ENCODE assay signal across 17 cellular contexts in genomic region chr7:28419717-28420116, GRCh38. TPM values are rescaled to one million over a fixed set of nuclear protein-coding genes. Genes with fewer than 3 reads are reported as not detected.
DNase-seq lines count a peak whose midpoint lies in the region; ATAC-seq, FAIRE-seq and TF ChIP-seq lines count a peak whose summit lies in the region.
"Had no signal": no experiment of that assay in that cellular context is flagged by ENCODE, and none has a peak within 500 bp of the region (broad histone marks: within the 10 kb centered on the region; RNA-seq: fewer than 3 reads in every experiment).

No MANE protein-coding gene starts in this region.

- no peak overlapping the region for H2AFZ ChIP-seq in GM23248

- H3F3A ChIP-seq in GM23248 (ENCODE audit: insufficient read depth), result peaks cover 17% of the 10 kb centered on the region; the same call in 1 of the 2 replicates

- no peaks in the 10 kb centered on the region for H3K9me2 ChIP-seq in GM23248 (ENCODE audit: insufficient read depth)

- H3K36me3 ChIP-seq in GM23248 (ENCODE audit: low read depth) (no peaks in the 10 kb centered on the region), gastroesophageal sphincter (no peaks in the 10 kb centered on the region), Peyer's patch (no peaks in the 10 kb centered on the region)
- H3K36me3 ChIP-seq: BE2C, cardiac muscle cell, pancreas had no signal

- no peaks in the 10 kb centered on the region for H3K36me3 Mint-ChIP-seq in activated CD4-positive, alpha-beta memory T cell treated with anti-CD3 and anti-CD28 coated beads, Interleukin-2, amount 10 ng/mL, durations not matched to agents 7 days and 5 days (ENCODE audit: low read depth)
- no peaks in the 10 kb centered on the region for H3K36me3 Mint-ChIP-seq in natural killer cell treated with Interleukin-12 subunit alpha and Interleukin-12 subunit beta and Interleukin-15 and Interleukin-18, amount 100 ng/mL, for 72 hours

- no peak for TF ChIP-seq RAD21 in A549 (conservative IDR thresholded peaks at IDR 0.05 in 1 of 2, IDR thresholded peaks at IDR 0.05 in 1 of 2)

- peak in 1 of 2 experiments; percentile 47 for DNase-seq in A549 (ENCODE audit: low read depth in 1 of 2, low spot score in 1 of 2)
- peak; percentile 96 for DNase-seq in GM23248
- DNase-seq in astrocyte of the cerebellum (ENCODE audit: low read depth), result peak; percentile 51
- no peak for DNase-seq in SKM-1 treated with dmso at 0.1 percent for 144 hours (lab: John Stamatoyannopoulos, UW; ENCODE audit: unreplicated experiment)
- DNase-seq in activated CD4-positive, alpha-beta memory T cell treated with anti-CD3 and anti-CD28 coated beads, Interleukin-2, amount 10 ng/mL, durations not matched to agents 7 days and 5 days, result no peak
- DNase-seq in natural killer cell treated with Interleukin-12 subunit alpha and Interleukin-12 subunit beta and Interleukin-15 and Interleukin-18, amount 100 ng/mL, for 72 hours (ENCODE audit: low spot score), result no peak
- no peak for DNase-seq in Peyer's patch
- DNase-seq: BE2C; NCI-H187 treated with DMSO at 0.1 percent for 48 hours; NCI-H748 treated with DMSO at 0.1 percent for 48 hours; pancreas; SHP77 treated with DMSO at 0.1 percent for 48 hours; stimulated activated CD4-positive, alpha-beta T cell treated with anti-CD3 and anti-CD28 coated beads, Interleukin-15, amount 100 ng/mL, for 24 hours had no signal

- H3K9me3 ChIP-seq in A549 (no peaks in the 10 kb centered on the region), GM23248 (ENCODE audit: low read depth) (no peaks in the 10 kb centered on the region), gastroesophageal sphincter (no peaks in the 10 kb centered on the region), Peyer's patch (no peaks in the 10 kb centered on the region)
- H3K9me3 ChIP-seq: BE2C, pancreas had no signal

- no peak for TF ChIP-seq POLR2A in A549 (IDR thresholded peaks at IDR 0.05; ENCODE audit: low read length)
- TF ChIP-seq POLR2A in gastroesophageal sphincter (IDR thresholded peaks at IDR 0.05), result no peak
- no peak for TF ChIP-seq POLR2A in Peyer's patch (IDR thresholded peaks at IDR 0.05)

- 0 out of 2 replicates have a peak, but pooled peaks cover 5% of the 10 kb centered on the region for H3K79me2 ChIP-seq in GM23248 (ENCODE audit: insufficient read depth)

- in situ Hi-C loops in GM23248 (cut with MboI), result no loop called here
- in situ Hi-C loops in astrocyte of the cerebellum (cut with HindIII; ENCODE audit: low sequenced_read_pairs), result no loop called here

- no peak overlapping the region for H3K4me3 ChIP-seq in A549
- H3K4me3 ChIP-seq in GM23248, result no peak overlapping the region
- H3K4me3 ChIP-seq in astrocyte of the cerebellum (ENCODE audit: low read depth, low read length), result no peak overlapping the region
- no peak overlapping the region for H3K4me3 ChIP-seq in gastroesophageal sphincter
- no peak overlapping the region for H3K4me3 ChIP-seq in Peyer's patch
- H3K4me3 ChIP-seq: cardiac muscle cell, pancreas had no signal

- ATAC-seq in A549 (peak; percentile 41 to 60; a peak in 1 of 6 replicates), gastroesophageal sphincter (peak; percentile 92)
- ATAC-seq in natural killer cell treated with Interleukin-12 subunit alpha and Interleukin-12 subunit beta and Interleukin-15 and Interleukin-18, amount 100 ng/mL, for 72 hours, result no peak
- ATAC-seq: pancreas had no signal

- H3K27me3 ChIP-seq in GM23248 (replicated peaks; ENCODE audit: insufficient read depth) (no peaks in the 10 kb centered on the region), gastroesophageal sphincter (no peaks in the 10 kb centered on the region), Peyer's patch (no peaks in the 10 kb centered on the region)
- H3K27me3 ChIP-seq: BE2C, cardiac muscle cell, pancreas had no signal

- no peaks in the 10 kb centered on the region for H3K9me3 Mint-ChIP-seq in activated CD4-positive, alpha-beta memory T cell treated with anti-CD3 and anti-CD28 coated beads, Interleukin-2, amount 10 ng/mL, durations not matched to agents 7 days and 5 days
- H3K9me3 Mint-ChIP-seq in natural killer cell treated with Interleukin-12 subunit alpha and Interleukin-12 subunit beta and Interleukin-15 and Interleukin-18, amount 100 ng/mL, for 72 hours, result no peaks in the 10 kb centered on the region

- no peak overlapping the region for H3K4me3 Mint-ChIP-seq in activated CD4-positive, alpha-beta memory T cell treated with anti-CD3 and anti-CD28 coated beads, Interleukin-2, amount 10 ng/mL, durations not matched to agents 7 days and 5 days
- no peak overlapping the region for H3K4me3 Mint-ChIP-seq in natural killer cell treated with Interleukin-12 subunit alpha and Interleukin-12 subunit beta and Interleukin-15 and Interleukin-18, amount 100 ng/mL, for 72 hours

- TF ChIP-seq CTCF in A549 (IDR thresholded peaks at IDR 0.05), result no peak
- no peak for TF ChIP-seq CTCF in astrocyte of the cerebellum (IDR thresholded peaks at IDR 0.05; ENCODE audit: low read depth, low read length, missing control alignments)
- TF ChIP-seq CTCF in gastroesophageal sphincter (IDR thresholded peaks at IDR 0.05), result no peak
- TF ChIP-seq CTCF in Peyer's patch (IDR thresholded peaks at IDR 0.05), result no peak

- CTCF ChIA-PET in A549 (lab: Yijun Ruan, JAX), result no interaction called here
- CTCF ChIA-PET in activated CD4-positive, alpha-beta memory T cell treated with anti-CD3 and anti-CD28 coated beads, Interleukin-2, amount 10 ng/mL, durations not matched to agents 7 days and 5 days (lab: Charles Lee), result no interaction called here

- TF ChIP-seq EP300 in A549 (IDR thresholded peaks at IDR 0.05), result no peak
- no peak for TF ChIP-seq EP300 in gastroesophageal sphincter (IDR thresholded peaks at IDR 0.05)

- peak overlapping the region; percentile 47 for H3K9ac ChIP-seq in GM23248

- H3K4me1 ChIP-seq in A549 (peaks cover 18% of the 10 kb centered on the region; the same call in 1 of the 3 replicates), GM23248 (ENCODE audit: insufficient read depth) (peaks cover 15% of the 10 kb centered on the region), gastroesophageal sphincter (peaks cover 5 to 22% (median 6%) of the 10 kb centered on the region in 3 donors), Peyer's patch (no peaks in the 10 kb centered on the region)
- H3K4me1 ChIP-seq: BE2C, pancreas had no signal

- H4K20me1 ChIP-seq in GM23248 (ENCODE audit: insufficient read depth), result no peaks in the 10 kb centered on the region

- H3K27me3 Mint-ChIP-seq in activated CD4-positive, alpha-beta memory T cell treated with anti-CD3 and anti-CD28 coated beads, Interleukin-2, amount 10 ng/mL, durations not matched to agents 7 days and 5 days, result peaks cover 17% of the 10 kb centered on the region
- H3K27me3 Mint-ChIP-seq in natural killer cell treated with Interleukin-12 subunit alpha and Interleukin-12 subunit beta and Interleukin-15 and Interleukin-18, amount 100 ng/mL, for 72 hours, result peaks cover 27 to 59% of the 10 kb centered on the region in 2 donors

- no peaks in the 10 kb centered on the region for H3K4me1 Mint-ChIP-seq in activated CD4-positive, alpha-beta memory T cell treated with anti-CD3 and anti-CD28 coated beads, Interleukin-2, amount 10 ng/mL, durations not matched to agents 7 days and 5 days
- H3K4me1 Mint-ChIP-seq in natural killer cell treated with Interleukin-12 subunit alpha and Interleukin-12 subunit beta and Interleukin-15 and Interleukin-18, amount 100 ng/mL, for 72 hours (ENCODE audit: low read depth in 2 of 2), result no peaks in the 10 kb centered on the region

- WGBS in A549 (ENCODE audit: missing lambda C conversion rate), result 11% methylated on average over 2 of the region's 2 CpGs
- 0 to 4% methylated on average over 2 of the region's 2 CpGs for WGBS in GM23248 (ENCODE audit: low coverage in 1 of 2, low lambda C conversion rate in 2 of 2, missing lambda C conversion rate in 2 of 2), 2 experiments
- 30 to 37% methylated on average over 2 of the region's 2 CpGs for WGBS in gastroesophageal sphincter (ENCODE audit: low coverage in 1 of 2), 2 donors

- FAIRE-seq in A549 (lab: Jason Lieb, UNC), result no peak
- FAIRE-seq: endothelial cell of umbilical vein, GM19239, pancreas had no signal

- H3K4me2 ChIP-seq in A549 (peak overlapping the region; percentile 47), GM23248 (ENCODE audit: unreplicated experiment) (peak overlapping the region; percentile 27)

- H3K27ac Mint-ChIP-seq in activated CD4-positive, alpha-beta memory T cell treated with anti-CD3 and anti-CD28 coated beads, Interleukin-2, amount 10 ng/mL, durations not matched to agents 7 days and 5 days, result no peak overlapping the region
- H3K27ac Mint-ChIP-seq in natural killer cell treated with Interleukin-12 subunit alpha and Interleukin-12 subunit beta and Interleukin-15 and Interleukin-18, amount 100 ng/mL, for 72 hours, result no peak overlapping the region

- POLR2A ChIA-PET in A549 (lab: Yijun Ruan, JAX), result no interaction called here
- POLR2A ChIA-PET in activated CD4-positive, alpha-beta memory T cell treated with anti-CD3 and anti-CD28 coated beads, Interleukin-2, amount 10 ng/mL, durations not matched to agents 7 days and 5 days (lab: Charles Lee), result no interaction called here

- H3K27ac ChIP-seq in A549 (0 out of 6 replicates have a peak overlapping the region, but pooled peaks of 1 of the 2 experiments have one; percentile 24), GM23248 (peak overlapping the region; percentile 48), gastroesophageal sphincter (peak overlapping the region in 1 of 4 donors; percentile 29), Peyer's patch (no peak overlapping the region)
- H3K27ac ChIP-seq: cardiac muscle cell, pancreas had no signal

RNA-seq across cellular contexts. Expression of gene CREB5, which starts 7.4 kb away (rescaled TPM):
- 1.5 TPM in 2 replicates for polyA plus RNA-seq in A549 (2011; rRNA removed)
- polyA plus RNA-seq in A549 (2012; cell fraction: cytosol; rRNA removed), result 0.81 and 1.0 TPM in 2 replicates
- polyA plus RNA-seq in A549 (2012; cell fraction: nucleus; rRNA removed), result 3.2 and 3.4 TPM in 2 replicates
- 0.61 to 0.88 TPM (median 0.69 TPM) in 3 replicates for polyA plus RNA-seq in A549 (2017; fragmentation: RNase III; extraction: RNeasy Plus Mini Kit Qiagen cat#74134 plus additional on column Dnase treatment)
- 3.5 and 4.6 TPM in 2 replicates for polyA minus RNA-seq in A549 (2011; rRNA and poly(A)+ RNA removed)
- total RNA-seq in GM23248 (2014; rRNA removed; shearing (Covaris generic)), result 13.6 and 14.8 TPM in 2 replicates
- polyA plus RNA-seq in GM23248 (2016; fragmentation: Nextera tagmentation; extraction: Ambion mirVana), result 15.2 and 19.2 TPM in 2 replicates
- 10 to 100 TPM in 3 of 4 donors, 1 to 10 TPM in 1; 7.8 to 29.9 (median 12.9) TPM for total RNA-seq in gastroesophageal sphincter
- total RNA-seq in activated CD4-positive, alpha-beta memory T cell treated with anti-CD3 and anti-CD28 coated beads, Interleukin-2, amount 10 ng/mL, durations not matched to agents 7 days and 5 days, result not detected
- total RNA-seq in natural killer cell treated with Interleukin-12 subunit alpha and Interleukin-12 subunit beta and Interleukin-15 and Interleukin-18, amount 100 ng/mL, for 72 hours, result under 1 TPM in 1 of 2 donors, not detected in 1; 0.62 TPM
- total RNA-seq in Peyer's patch, result 10 to 100 TPM in 3 of 4 donors, under 1 TPM in 1; 0.88 to 31.4 (median 15.9) TPM

Comparison
In these comparisons a context has a peak if more than half of its experiments do, and no peak if none do; other contexts are left out.
1. ATAC-seq: peak in A549 (2 of 2) and gastroesophageal sphincter (single experiment); none in natural killer cell treated with Interleukin-12 subunit alpha and Interleukin-12 subunit beta and Interleukin-15 and Interleukin-18, amount 100 ng/mL, for 72 hours (0 of 2).
2. DNase-seq: peak in GM23248 (single experiment) and astrocyte of the cerebellum (single experiment); none in SKM-1 treated with dmso at 0.1 percent for 144 hours (single experiment), activated CD4-positive, alpha-beta memory T cell treated with anti-CD3 and anti-CD28 coated beads, Interleukin-2, amount 10 ng/mL, durations not matched to agents 7 days and 5 days (single experiment), natural killer cell treated with Interleukin-12 subunit alpha and Interleukin-12 subunit beta and Interleukin-15 and Interleukin-18, amount 100 ng/mL, for 72 hours (single experiment) and Peyer's patch (0 of 3).